ENCODE assay signal across 1 cellular context in the genomic region with DNA sequence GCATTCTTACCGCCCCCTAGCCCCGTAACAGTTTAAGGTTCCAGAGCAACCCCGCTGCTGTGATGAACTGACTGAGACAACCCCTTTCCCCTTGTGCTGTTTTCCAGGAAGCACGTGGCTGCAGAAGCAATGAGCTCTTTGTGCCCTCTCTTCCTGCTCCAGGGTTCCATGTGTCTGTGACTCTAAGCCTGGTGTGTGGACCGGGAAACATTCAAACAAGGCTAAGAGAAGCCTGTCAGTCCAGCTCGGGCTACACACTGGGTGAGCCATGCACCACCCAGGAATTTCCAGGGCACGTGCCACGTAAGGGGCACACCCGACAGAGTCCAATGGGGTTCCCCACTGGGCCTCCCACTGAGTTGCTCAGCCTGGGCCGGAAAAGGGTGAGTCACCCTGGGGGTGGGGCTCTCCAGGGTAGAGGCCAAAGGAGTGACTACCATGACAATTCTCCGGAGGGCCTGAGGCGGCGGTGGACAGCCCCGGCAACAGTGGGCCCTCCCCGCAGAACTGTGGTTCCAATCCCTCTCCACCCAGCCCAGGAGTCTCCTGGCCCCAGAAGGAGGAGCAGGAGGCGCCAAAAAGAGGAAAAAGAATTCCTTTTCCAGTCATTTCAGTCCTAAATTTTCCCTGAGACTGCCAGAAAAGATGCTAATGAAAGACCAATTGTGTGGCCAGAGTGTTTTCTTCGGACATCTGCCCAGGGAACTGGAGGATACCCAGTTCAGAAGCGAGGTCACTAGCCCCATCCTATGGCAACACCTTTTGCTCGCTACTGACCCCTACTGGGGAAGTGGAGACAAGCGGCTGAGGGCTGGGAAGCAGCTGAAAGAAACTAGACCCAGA.
TF ChIP-seq lines count a peak whose summit lies in the region.

No MANE protein-coding gene starts in this region.

TF ChIP-seq in HepG2, 621 proteins besides CTCF, POLR2A, EP300 and RAD21 (continued from another document and continues in another):
- TF ChIP-seq, protein P1, sequence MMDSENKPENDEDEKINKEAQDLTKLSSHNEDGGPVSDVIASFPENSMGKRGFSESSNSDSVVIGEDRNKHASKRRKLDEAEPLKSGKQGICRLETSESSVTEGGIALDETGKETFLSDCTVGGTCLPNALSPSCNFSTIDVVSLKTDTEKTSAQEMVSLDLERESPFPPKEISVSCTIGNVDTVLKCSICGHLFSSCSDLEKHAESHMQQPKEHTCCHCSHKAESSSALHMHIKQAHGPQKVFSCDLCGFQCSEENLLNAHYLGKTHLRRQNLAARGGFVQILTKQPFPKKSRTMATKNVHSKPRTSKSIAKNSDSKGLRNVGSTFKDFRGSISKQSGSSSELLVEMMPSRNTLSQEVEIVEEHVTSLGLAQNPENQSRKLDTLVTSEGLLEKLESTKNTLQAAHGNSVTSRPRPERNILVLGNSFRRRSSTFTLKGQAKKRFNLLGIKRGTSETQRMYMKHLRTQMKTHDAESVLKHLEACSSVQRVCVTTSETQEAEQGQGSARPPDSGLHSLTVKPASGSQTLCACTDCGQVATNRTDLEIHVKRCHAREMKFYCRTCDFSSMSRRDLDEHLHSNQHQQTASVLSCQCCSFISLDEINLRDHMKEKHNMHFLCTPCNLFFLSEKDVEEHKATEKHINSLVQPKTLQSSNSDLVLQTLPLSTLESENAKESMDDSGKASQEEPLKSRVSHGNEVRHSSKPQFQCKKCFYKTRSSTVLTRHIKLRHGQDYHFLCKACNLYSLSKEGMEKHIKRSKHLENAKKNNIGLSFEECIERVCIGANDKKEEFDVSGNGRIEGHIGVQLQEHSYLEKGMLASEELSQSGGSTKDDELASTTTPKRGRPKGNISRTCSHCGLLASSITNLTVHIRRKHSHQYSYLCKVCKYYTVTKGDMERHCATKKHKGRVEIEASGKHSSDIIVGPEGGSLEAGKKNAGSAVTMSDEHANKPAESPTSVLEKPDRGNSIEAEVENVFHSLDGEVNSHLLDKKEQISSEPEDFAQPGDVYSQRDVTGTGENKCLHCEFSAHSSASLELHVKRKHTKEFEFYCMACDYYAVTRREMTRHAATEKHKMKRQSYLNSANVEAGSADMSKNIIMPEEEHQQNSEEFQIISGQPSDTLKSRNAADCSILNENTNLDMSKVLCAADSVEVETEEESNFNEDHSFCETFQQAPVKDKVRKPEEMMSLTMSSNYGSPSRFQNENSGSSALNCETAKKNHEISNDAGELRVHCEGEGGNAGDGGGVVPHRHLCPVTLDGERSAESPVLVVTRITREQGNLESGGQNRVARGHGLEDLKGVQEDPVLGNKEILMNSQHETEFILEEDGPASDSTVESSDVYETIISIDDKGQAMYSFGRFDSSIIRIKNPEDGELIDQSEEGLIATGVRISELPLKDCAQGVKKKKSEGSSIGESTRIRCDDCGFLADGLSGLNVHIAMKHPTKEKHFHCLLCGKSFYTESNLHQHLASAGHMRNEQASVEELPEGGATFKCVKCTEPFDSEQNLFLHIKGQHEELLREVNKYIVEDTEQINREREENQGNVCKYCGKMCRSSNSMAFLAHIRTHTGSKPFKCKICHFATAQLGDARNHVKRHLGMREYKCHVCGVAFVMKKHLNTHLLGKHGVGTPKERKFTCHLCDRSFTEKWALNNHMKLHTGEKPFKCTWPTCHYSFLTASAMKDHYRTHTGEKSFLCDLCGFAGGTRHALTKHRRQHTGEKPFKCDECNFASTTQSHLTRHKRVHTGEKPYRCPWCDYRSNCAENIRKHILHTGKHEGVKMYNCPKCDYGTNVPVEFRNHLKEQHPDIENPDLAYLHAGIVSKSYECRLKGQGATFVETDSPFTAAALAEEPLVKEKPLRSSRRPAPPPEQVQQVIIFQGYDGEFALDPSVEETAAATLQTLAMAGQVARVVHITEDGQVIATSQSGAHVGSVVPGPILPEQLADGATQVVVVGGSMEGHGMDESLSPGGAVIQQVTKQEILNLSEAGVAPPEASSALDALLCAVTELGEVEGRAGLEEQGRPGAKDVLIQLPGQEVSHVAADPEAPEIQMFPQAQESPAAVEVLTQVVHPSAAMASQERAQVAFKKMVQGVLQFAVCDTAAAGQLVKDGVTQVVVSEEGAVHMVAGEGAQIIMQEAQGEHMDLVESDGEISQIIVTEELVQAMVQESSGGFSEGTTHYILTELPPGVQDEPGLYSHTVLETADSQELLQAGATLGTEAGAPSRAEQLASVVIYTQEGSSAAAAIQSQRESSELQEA (CRISPR knock-in tag; IDR thresholded peaks at IDR 0.05; ENCODE audit: not compliant biosample characterization): peak; percentile 59
- TF ChIP-seq ZEB1 (IDR thresholded peaks at IDR 0.05; ENCODE audit: insufficient replicate concordance, low read depth) (peak; percentile 42), MAF1 (CRISPR knock-in tag; IDR thresholded peaks at IDR 0.05; ENCODE audit: borderline replicate concordance) (0 out of 2 replicates have a peak, but pooled peaks have one; percentile 44), ZSCAN30 (CRISPR knock-in tag; IDR thresholded peaks at IDR 0.05) (peak; percentile 56; the same call in 1 of the 2 replicates), ZNF451 (CRISPR knock-in tag; IDR thresholded peaks at IDR 0.05) (0 out of 2 replicates have a peak, but pooled peaks have one; percentile 41), SMYD3 (CRISPR knock-in tag; IDR thresholded peaks at IDR 0.05) (peak; percentile 59; the same call in 1 of the 2 replicates), ZNF331 (CRISPR knock-in tag; IDR thresholded peaks at IDR 0.05) (peak; percentile 8; the same call in 1 of the 2 replicates), HOXA9 (CRISPR knock-in tag; IDR thresholded peaks at IDR 0.05; ENCODE audit: borderline replicate concordance) (no peak), XBP1 (CRISPR knock-in tag; IDR thresholded peaks at IDR 0.05) (0 out of 2 replicates have a peak, but pooled peaks have one; percentile 76), RBFOX2 (IDR thresholded peaks at IDR 0.05; ENCODE audit: low read depth, low read length) (no peak), ZNF549 (CRISPR knock-in tag; IDR thresholded peaks at IDR 0.05) (no peak), ZNF737 (CRISPR knock-in tag; IDR thresholded peaks at IDR 0.05; ENCODE audit: borderline replicate concordance) (no peak), RFXAP (CRISPR knock-in tag; IDR thresholded peaks at IDR 0.05; ENCODE audit: borderline replicate concordance) (peak; percentile 71; the same call in 1 of the 2 replicates), ZSCAN20 (CRISPR knock-in tag; IDR thresholded peaks at IDR 0.05; ENCODE audit: borderline replicate concordance) (no peak), DPF2 (CRISPR knock-in tag; IDR thresholded peaks at IDR 0.05; ENCODE audit: borderline replicate concordance, low read depth) (0 out of 2 replicates have a peak, but pooled peaks have one; percentile 14), ZNF891 (CRISPR knock-in tag; IDR thresholded peaks at IDR 0.05) (peak; percentile 89; the same call in 1 of the 2 replicates), ZNF543 (CRISPR knock-in tag; IDR thresholded peaks at IDR 0.05) (peak; percentile 79; the same call in 1 of the 2 replicates), ZBTB7A (CRISPR knock-in tag; IDR thresholded peaks at IDR 0.05) (no peak), ZNF775 (CRISPR knock-in tag; IDR thresholded peaks at IDR 0.05; ENCODE audit: borderline replicate concordance) (no peak), ZNF33B (CRISPR knock-in tag; IDR thresholded peaks at IDR 0.05) (0 out of 2 replicates have a peak, but pooled peaks have one; percentile 64), CBX2 (IDR thresholded peaks at IDR 0.05; ENCODE audit: low read depth, low read length) (no peak), CBX2 (CRISPR knock-in tag; IDR thresholded peaks at IDR 0.05; ENCODE audit: low read depth) (no peak), MBD4 (IDR thresholded peaks at IDR 0.05; ENCODE audit: borderline replicate concordance, low read length) (no peak), MAFG (CRISPR knock-in tag; IDR thresholded peaks at IDR 0.05) (no peak), BRD4 (CRISPR knock-in tag; IDR thresholded peaks at IDR 0.05) (peak; percentile 82; the same call in 1 of the 2 replicates), MIER3 (CRISPR knock-in tag; IDR thresholded peaks at IDR 0.05; ENCODE audit: borderline replicate concordance) (peak; percentile 37; the same call in 1 of the 2 replicates), SMARCC2 (IDR thresholded peaks at IDR 0.05) (no peak), SYNCRIP (IDR thresholded peaks at IDR 0.05; ENCODE audit: insufficient read depth, low read depth, low read length) (no peak), ZNF564 (CRISPR knock-in tag; IDR thresholded peaks at IDR 0.05) (peak; percentile 42; the same call in 1 of the 2 replicates)
- TF ChIP-seq, protein P2, sequence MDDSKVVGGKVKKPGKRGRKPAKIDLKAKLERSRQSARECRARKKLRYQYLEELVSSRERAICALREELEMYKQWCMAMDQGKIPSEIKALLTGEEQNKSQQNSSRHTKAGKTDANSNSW (CRISPR knock-in tag; IDR thresholded peaks at IDR 0.05; ENCODE audit: borderline replicate concordance): 0 out of 2 replicates have a peak, but pooled peaks have one; percentile 11
- TF ChIP-seq, protein P3, sequence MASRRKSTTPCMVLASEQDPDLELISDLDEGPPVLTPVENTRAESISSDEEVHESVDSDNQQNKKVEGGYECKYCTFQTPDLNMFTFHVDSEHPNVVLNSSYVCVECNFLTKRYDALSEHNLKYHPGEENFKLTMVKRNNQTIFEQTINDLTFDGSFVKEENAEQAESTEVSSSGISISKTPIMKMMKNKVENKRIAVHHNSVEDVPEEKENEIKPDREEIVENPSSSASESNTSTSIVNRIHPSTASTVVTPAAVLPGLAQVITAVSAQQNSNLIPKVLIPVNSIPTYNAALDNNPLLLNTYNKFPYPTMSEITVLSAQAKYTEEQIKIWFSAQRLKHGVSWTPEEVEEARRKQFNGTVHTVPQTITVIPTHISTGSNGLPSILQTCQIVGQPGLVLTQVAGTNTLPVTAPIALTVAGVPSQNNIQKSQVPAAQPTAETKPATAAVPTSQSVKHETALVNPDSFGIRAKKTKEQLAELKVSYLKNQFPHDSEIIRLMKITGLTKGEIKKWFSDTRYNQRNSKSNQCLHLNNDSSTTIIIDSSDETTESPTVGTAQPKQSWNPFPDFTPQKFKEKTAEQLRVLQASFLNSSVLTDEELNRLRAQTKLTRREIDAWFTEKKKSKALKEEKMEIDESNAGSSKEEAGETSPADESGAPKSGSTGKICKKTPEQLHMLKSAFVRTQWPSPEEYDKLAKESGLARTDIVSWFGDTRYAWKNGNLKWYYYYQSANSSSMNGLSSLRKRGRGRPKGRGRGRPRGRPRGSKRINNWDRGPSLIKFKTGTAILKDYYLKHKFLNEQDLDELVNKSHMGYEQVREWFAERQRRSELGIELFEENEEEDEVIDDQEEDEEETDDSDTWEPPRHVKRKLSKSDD (CRISPR knock-in tag; IDR thresholded peaks at IDR 0.05; ENCODE audit: low read depth): 0 out of 2 replicates have a peak, but pooled peaks have one; percentile 47
- TF ChIP-seq, protein P4, sequence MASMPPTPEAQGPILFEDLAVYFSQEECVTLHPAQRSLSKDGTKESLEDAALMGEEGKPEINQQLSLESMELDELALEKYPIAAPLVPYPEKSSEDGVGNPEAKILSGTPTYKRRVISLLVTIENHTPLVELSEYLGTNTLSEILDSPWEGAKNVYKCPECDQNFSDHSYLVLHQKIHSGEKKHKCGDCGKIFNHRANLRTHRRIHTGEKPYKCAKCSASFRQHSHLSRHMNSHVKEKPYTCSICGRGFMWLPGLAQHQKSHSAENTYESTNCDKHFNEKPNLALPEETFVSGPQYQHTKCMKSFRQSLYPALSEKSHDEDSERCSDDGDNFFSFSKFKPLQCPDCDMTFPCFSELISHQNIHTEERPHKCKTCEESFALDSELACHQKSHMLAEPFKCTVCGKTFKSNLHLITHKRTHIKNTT (CRISPR knock-in tag; IDR thresholded peaks at IDR 0.05): no peak
- TF ChIP-seq, protein P5, sequence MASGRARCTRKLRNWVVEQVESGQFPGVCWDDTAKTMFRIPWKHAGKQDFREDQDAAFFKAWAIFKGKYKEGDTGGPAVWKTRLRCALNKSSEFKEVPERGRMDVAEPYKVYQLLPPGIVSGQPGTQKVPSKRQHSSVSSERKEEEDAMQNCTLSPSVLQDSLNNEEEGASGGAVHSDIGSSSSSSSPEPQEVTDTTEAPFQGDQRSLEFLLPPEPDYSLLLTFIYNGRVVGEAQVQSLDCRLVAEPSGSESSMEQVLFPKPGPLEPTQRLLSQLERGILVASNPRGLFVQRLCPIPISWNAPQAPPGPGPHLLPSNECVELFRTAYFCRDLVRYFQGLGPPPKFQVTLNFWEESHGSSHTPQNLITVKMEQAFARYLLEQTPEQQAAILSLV (CRISPR knock-in tag; IDR thresholded peaks at IDR 0.05; ENCODE audit: borderline replicate concordance): peak; percentile 83
- TF ChIP-seq, protein P6, sequence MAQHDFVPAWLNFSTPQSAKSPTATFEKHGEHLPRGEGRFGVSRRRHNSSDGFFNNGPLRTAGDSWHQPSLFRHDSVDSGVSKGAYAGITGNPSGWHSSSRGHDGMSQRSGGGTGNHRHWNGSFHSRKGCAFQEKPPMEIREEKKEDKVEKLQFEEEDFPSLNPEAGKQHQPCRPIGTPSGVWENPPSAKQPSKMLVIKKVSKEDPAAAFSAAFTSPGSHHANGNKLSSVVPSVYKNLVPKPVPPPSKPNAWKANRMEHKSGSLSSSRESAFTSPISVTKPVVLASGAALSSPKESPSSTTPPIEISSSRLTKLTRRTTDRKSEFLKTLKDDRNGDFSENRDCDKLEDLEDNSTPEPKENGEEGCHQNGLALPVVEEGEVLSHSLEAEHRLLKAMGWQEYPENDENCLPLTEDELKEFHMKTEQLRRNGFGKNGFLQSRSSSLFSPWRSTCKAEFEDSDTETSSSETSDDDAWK (CRISPR knock-in tag; IDR thresholded peaks at IDR 0.05): no peak
- TF ChIP-seq, protein P7, sequence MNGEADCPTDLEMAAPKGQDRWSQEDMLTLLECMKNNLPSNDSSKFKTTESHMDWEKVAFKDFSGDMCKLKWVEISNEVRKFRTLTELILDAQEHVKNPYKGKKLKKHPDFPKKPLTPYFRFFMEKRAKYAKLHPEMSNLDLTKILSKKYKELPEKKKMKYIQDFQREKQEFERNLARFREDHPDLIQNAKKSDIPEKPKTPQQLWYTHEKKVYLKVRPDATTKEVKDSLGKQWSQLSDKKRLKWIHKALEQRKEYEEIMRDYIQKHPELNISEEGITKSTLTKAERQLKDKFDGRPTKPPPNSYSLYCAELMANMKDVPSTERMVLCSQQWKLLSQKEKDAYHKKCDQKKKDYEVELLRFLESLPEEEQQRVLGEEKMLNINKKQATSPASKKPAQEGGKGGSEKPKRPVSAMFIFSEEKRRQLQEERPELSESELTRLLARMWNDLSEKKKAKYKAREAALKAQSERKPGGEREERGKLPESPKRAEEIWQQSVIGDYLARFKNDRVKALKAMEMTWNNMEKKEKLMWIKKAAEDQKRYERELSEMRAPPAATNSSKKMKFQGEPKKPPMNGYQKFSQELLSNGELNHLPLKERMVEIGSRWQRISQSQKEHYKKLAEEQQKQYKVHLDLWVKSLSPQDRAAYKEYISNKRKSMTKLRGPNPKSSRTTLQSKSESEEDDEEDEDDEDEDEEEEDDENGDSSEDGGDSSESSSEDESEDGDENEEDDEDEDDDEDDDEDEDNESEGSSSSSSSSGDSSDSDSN (CRISPR knock-in tag; IDR thresholded peaks at IDR 0.05): peak; percentile 87
- TF ChIP-seq, protein P8, sequence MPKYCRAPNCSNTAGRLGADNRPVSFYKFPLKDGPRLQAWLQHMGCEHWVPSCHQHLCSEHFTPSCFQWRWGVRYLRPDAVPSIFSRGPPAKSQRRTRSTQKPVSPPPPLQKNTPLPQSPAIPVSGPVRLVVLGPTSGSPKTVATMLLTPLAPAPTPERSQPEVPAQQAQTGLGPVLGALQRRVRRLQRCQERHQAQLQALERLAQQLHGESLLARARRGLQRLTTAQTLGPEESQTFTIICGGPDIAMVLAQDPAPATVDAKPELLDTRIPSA (CRISPR knock-in tag; IDR thresholded peaks at IDR 0.05; ENCODE audit: borderline replicate concordance): no peak
